Comparison of ENCODE assay signal across 14 cellular contexts in genomic region chr5:56625577-56625976, GRCh38.
DNase-seq lines count a peak whose midpoint lies in the region; ATAC-seq and TF ChIP-seq lines count a peak whose summit lies in the region.
"Had no signal": no experiment of that assay in that cellular context is flagged by ENCODE, and none has a peak within 500 bp of the region (broad histone marks: within the 10 kb centered on the region; RNA-seq: fewer than 3 reads in every experiment).

No MANE protein-coding gene starts in this region.

- H3K4me3 ChIP-seq in epithelial cell of esophagus (ENCODE audit: low read length) (no peak overlapping the region), ascending aorta (no peak overlapping the region)
- H3K4me3 ChIP-seq: gastroesophageal sphincter had no signal

- H3K4me3 Mint-ChIP-seq in osteocyte (ENCODE audit: unreplicated experiment), result no peak overlapping the region
- no peak overlapping the region for H3K4me3 Mint-ChIP-seq in activated naive CD4-positive, alpha-beta T cell treated with anti-CD3 and anti-CD28 coated beads for 36 hours
- H3K4me3 Mint-ChIP-seq: activated naive CD4-positive, alpha-beta T cell treated with anti-CD3 and anti-CD28 coated beads, Interleukin-2, amount 50 U/mL, for 24 hours; stimulated activated memory B cell treated with anti-CD40 and anti-IgM and Interleukin-4, amounts not matched to agents 10 μg/mL and 1 μg/mL and 100 μg/mL, for 72 hours had no signal

- peaks cover 12% of the 10 kb centered on the region for H3K36me3 Mint-ChIP-seq in osteocyte (ENCODE audit: unreplicated experiment)
- H3K36me3 Mint-ChIP-seq in activated naive CD4-positive, alpha-beta T cell treated with anti-CD3 and anti-CD28 coated beads for 36 hours (ENCODE audit: low read depth), result peaks cover 5% of the 10 kb centered on the region

- CTCF ChIA-PET in activated naive CD4-positive, alpha-beta T cell treated with anti-CD3 and anti-CD28 coated beads for 36 hours (lab: Charles Lee), result no interaction called here

- peaks cover 0 to 11% of the 10 kb centered on the region in 2 donors for H3K9me3 ChIP-seq in ascending aorta
- H3K9me3 ChIP-seq: gastroesophageal sphincter had no signal

- H3K27ac Mint-ChIP-seq in osteocyte (ENCODE audit: unreplicated experiment), result peak overlapping the region; percentile 87
- no peak overlapping the region for H3K27ac Mint-ChIP-seq in activated naive CD4-positive, alpha-beta T cell treated with anti-CD3 and anti-CD28 coated beads for 36 hours
- H3K27ac Mint-ChIP-seq: activated naive CD4-positive, alpha-beta T cell treated with anti-CD3 and anti-CD28 coated beads, Interleukin-2, amount 50 U/mL, for 24 hours; stimulated activated memory B cell treated with anti-CD40 and anti-IgM and Interleukin-4, amounts not matched to agents 10 μg/mL and 1 μg/mL and 100 μg/mL, for 72 hours had no signal

- no peaks in the 10 kb centered on the region for H3K36me3 ChIP-seq in ascending aorta
- H3K36me3 ChIP-seq: gastroesophageal sphincter had no signal

- no peak overlapping the region for H3K27ac ChIP-seq in ascending aorta
- H3K27ac ChIP-seq: gastroesophageal sphincter had no signal

- H3K4me1 ChIP-seq in ascending aorta, result no peaks in the 10 kb centered on the region
- H3K4me1 ChIP-seq: gastroesophageal sphincter had no signal

- DNase-seq in EH (ENCODE audit: low read depth), result peak; percentile 98
- peak; percentile 9 for DNase-seq in RPMI7951 (ENCODE audit: low read depth)
- peak; percentile 63 for DNase-seq in epithelial cell of esophagus (ENCODE audit: low read depth)
- DNase-seq in osteocyte (ENCODE audit: extremely low spot score, unreplicated experiment), result no peak
- DNase-seq in COLO829 (ENCODE audit: low spot score), result no peak
- DNase-seq in ascending aorta (ENCODE audit: low spot score in 2 of 2), result no peak
- no peak for DNase-seq in activated naive CD4-positive, alpha-beta T cell treated with anti-CD3 and anti-CD28 coated beads for 36 hours
- DNase-seq: kidney; NCI-H2029 treated with DMSO at 0.1 percent for 48 hours; stimulated activated CD4-positive, alpha-beta T cell treated with anti-CD3 and anti-CD28 coated beads, Interleukin-4, amount 100 ng/mL, for 1 hour had no signal

- TF ChIP-seq CTCF in epithelial cell of esophagus (IDR thresholded peaks at IDR 0.05; ENCODE audit: insufficient read depth, low read depth, low read length, missing control alignments), result no peak
- TF ChIP-seq CTCF in osteocyte (IDR thresholded peaks at IDR 0.05), result no peak
- TF ChIP-seq CTCF in ascending aorta (IDR thresholded peaks at IDR 0.05), result no peak

- no peaks in the 10 kb centered on the region for H3K27me3 Mint-ChIP-seq in osteocyte (ENCODE audit: unreplicated experiment)
- H3K27me3 Mint-ChIP-seq in activated naive CD4-positive, alpha-beta T cell treated with anti-CD3 and anti-CD28 coated beads for 36 hours (ENCODE audit: low read depth), result no peaks in the 10 kb centered on the region
- H3K27me3 Mint-ChIP-seq: activated naive CD4-positive, alpha-beta T cell treated with anti-CD3 and anti-CD28 coated beads, Interleukin-2, amount 50 U/mL, for 24 hours; stimulated activated memory B cell treated with anti-CD40 and anti-IgM and Interleukin-4, amounts not matched to agents 10 μg/mL and 1 μg/mL and 100 μg/mL, for 72 hours had no signal

- peaks cover 42% of the 10 kb centered on the region for H3K4me1 Mint-ChIP-seq in osteocyte (ENCODE audit: unreplicated experiment)
- H3K4me1 Mint-ChIP-seq in activated naive CD4-positive, alpha-beta T cell treated with anti-CD3 and anti-CD28 coated beads for 36 hours (ENCODE audit: low read depth), result no peaks in the 10 kb centered on the region
- H3K4me1 Mint-ChIP-seq: stimulated activated memory B cell treated with anti-CD40 and anti-IgM and Interleukin-4, amounts not matched to agents 10 μg/mL and 1 μg/mL and 100 μg/mL, for 72 hours had no signal

- intact Hi-C loops in ascending aorta (cut with DNase I), result no loop called here
- intact Hi-C loops in activated naive CD4-positive, alpha-beta T cell treated with anti-CD3 and anti-CD28 coated beads for 36 hours (cut with micrococcal nuclease), result no loop called here

- ATAC-seq in GM18858 (IDR thresholded peaks at IDR 0.05; ENCODE audit: unreplicated experiment), result no peak
- ATAC-seq: gastroesophageal sphincter; stimulated activated memory B cell treated with anti-CD40 and anti-IgM and Interleukin-4, amounts not matched to agents 10 μg/mL and 1 μg/mL and 100 μg/mL, for 72 hours had no signal

- no peaks in the 10 kb centered on the region for H3K27me3 ChIP-seq in ascending aorta
- H3K27me3 ChIP-seq: gastroesophageal sphincter had no signal

- peaks cover 32% of the 10 kb centered on the region for H3K9me3 Mint-ChIP-seq in osteocyte (ENCODE audit: unreplicated experiment)
- peaks cover 20% of the 10 kb centered on the region for H3K9me3 Mint-ChIP-seq in activated naive CD4-positive, alpha-beta T cell treated with anti-CD3 and anti-CD28 coated beads for 36 hours

Comparison
In these comparisons a context has a peak if more than half of its experiments do, and no peak if none do; other contexts are left out.
1. DNase-seq: peak in EH (single experiment), RPMI7951 (single experiment) and epithelial cell of esophagus (single experiment); none in osteocyte (single experiment), COLO829 (single experiment), ascending aorta (0 of 2) and activated naive CD4-positive, alpha-beta T cell treated with anti-CD3 and anti-CD28 coated beads for 36 hours (single experiment).